In the genomic region with DNA sequence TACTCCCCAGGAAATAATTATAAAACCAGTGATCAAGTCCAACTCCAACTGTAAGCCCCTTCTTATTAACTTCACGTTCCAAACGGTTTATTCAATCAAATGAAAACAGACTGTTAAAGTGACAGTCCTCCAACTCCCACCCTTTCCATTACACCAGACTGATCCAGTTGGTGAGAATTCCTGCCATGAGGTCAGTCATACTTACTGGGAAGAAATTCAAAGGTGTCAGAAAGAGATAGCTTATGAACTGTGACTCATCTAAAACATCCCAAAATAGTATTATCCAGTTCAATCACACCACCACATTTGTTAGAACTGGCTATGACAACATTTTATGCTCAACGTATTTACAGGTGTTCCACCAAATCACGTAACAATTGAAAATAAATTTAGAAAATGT, we compare ENCODE assay signal across 1 cellular context.
TF ChIP-seq lines count a peak whose summit lies in the region.

No MANE protein-coding gene starts in this region.

TF ChIP-seq in K562, 482 proteins besides CTCF, POLR2A, EP300 and RAD21 (continued from another document and continues in another):
- no peak for TF ChIP-seq SETDB1 (IDR thresholded peaks at IDR 0.05; ENCODE audit: low read length)
- no peak for TF ChIP-seq NR2C2 (CRISPR knock-in tag; IDR thresholded peaks at IDR 0.05)
- peak; percentile 41; the same call in 1 of the 2 replicates for TF ChIP-seq NR2C2 (tag; IDR thresholded peaks at IDR 0.05)
- TF ChIP-seq, protein P1, sequence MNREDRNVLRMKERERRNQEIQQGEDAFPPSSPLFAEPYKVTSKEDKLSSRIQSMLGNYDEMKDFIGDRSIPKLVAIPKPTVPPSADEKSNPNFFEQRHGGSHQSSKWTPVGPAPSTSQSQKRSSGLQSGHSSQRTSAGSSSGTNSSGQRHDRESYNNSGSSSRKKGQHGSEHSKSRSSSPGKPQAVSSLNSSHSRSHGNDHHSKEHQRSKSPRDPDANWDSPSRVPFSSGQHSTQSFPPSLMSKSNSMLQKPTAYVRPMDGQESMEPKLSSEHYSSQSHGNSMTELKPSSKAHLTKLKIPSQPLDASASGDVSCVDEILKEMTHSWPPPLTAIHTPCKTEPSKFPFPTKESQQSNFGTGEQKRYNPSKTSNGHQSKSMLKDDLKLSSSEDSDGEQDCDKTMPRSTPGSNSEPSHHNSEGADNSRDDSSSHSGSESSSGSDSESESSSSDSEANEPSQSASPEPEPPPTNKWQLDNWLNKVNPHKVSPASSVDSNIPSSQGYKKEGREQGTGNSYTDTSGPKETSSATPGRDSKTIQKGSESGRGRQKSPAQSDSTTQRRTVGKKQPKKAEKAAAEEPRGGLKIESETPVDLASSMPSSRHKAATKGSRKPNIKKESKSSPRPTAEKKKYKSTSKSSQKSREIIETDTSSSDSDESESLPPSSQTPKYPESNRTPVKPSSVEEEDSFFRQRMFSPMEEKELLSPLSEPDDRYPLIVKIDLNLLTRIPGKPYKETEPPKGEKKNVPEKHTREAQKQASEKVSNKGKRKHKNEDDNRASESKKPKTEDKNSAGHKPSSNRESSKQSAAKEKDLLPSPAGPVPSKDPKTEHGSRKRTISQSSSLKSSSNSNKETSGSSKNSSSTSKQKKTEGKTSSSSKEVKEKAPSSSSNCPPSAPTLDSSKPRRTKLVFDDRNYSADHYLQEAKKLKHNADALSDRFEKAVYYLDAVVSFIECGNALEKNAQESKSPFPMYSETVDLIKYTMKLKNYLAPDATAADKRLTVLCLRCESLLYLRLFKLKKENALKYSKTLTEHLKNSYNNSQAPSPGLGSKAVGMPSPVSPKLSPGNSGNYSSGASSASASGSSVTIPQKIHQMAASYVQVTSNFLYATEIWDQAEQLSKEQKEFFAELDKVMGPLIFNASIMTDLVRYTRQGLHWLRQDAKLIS (CRISPR knock-in tag; IDR thresholded peaks at IDR 0.05), result no peak
- no peak for TF ChIP-seq BRD4 (IDR thresholded peaks at IDR 0.05)
- TF ChIP-seq, protein P2, sequence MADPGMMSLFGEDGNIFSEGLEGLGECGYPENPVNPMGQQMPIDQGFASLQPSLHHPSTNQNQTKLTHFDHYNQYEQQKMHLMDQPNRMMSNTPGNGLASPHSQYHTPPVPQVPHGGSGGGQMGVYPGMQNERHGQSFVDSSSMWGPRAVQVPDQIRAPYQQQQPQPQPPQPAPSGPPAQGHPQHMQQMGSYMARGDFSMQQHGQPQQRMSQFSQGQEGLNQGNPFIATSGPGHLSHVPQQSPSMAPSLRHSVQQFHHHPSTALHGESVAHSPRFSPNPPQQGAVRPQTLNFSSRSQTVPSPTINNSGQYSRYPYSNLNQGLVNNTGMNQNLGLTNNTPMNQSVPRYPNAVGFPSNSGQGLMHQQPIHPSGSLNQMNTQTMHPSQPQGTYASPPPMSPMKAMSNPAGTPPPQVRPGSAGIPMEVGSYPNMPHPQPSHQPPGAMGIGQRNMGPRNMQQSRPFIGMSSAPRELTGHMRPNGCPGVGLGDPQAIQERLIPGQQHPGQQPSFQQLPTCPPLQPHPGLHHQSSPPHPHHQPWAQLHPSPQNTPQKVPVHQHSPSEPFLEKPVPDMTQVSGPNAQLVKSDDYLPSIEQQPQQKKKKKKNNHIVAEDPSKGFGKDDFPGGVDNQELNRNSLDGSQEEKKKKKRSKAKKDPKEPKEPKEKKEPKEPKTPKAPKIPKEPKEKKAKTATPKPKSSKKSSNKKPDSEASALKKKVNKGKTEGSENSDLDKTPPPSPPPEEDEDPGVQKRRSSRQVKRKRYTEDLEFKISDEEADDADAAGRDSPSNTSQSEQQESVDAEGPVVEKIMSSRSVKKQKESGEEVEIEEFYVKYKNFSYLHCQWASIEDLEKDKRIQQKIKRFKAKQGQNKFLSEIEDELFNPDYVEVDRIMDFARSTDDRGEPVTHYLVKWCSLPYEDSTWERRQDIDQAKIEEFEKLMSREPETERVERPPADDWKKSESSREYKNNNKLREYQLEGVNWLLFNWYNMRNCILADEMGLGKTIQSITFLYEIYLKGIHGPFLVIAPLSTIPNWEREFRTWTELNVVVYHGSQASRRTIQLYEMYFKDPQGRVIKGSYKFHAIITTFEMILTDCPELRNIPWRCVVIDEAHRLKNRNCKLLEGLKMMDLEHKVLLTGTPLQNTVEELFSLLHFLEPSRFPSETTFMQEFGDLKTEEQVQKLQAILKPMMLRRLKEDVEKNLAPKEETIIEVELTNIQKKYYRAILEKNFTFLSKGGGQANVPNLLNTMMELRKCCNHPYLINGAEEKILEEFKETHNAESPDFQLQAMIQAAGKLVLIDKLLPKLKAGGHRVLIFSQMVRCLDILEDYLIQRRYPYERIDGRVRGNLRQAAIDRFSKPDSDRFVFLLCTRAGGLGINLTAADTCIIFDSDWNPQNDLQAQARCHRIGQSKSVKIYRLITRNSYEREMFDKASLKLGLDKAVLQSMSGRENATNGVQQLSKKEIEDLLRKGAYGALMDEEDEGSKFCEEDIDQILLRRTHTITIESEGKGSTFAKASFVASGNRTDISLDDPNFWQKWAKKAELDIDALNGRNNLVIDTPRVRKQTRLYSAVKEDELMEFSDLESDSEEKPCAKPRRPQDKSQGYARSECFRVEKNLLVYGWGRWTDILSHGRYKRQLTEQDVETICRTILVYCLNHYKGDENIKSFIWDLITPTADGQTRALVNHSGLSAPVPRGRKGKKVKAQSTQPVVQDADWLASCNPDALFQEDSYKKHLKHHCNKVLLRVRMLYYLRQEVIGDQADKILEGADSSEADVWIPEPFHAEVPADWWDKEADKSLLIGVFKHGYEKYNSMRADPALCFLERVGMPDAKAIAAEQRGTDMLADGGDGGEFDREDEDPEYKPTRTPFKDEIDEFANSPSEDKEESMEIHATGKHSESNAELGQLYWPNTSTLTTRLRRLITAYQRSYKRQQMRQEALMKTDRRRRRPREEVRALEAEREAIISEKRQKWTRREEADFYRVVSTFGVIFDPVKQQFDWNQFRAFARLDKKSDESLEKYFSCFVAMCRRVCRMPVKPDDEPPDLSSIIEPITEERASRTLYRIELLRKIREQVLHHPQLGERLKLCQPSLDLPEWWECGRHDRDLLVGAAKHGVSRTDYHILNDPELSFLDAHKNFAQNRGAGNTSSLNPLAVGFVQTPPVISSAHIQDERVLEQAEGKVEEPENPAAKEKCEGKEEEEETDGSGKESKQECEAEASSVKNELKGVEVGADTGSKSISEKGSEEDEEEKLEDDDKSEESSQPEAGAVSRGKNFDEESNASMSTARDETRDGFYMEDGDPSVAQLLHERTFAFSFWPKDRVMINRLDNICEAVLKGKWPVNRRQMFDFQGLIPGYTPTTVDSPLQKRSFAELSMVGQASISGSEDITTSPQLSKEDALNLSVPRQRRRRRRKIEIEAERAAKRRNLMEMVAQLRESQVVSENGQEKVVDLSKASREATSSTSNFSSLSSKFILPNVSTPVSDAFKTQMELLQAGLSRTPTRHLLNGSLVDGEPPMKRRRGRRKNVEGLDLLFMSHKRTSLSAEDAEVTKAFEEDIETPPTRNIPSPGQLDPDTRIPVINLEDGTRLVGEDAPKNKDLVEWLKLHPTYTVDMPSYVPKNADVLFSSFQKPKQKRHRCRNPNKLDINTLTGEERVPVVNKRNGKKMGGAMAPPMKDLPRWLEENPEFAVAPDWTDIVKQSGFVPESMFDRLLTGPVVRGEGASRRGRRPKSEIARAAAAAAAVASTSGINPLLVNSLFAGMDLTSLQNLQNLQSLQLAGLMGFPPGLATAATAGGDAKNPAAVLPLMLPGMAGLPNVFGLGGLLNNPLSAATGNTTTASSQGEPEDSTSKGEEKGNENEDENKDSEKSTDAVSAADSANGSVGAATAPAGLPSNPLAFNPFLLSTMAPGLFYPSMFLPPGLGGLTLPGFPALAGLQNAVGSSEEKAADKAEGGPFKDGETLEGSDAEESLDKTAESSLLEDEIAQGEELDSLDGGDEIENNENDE (IDR thresholded peaks at IDR 0.05; ENCODE audit: low read depth, low read length), result no peak
- no peak for TF ChIP-seq PHF20 (IDR thresholded peaks at IDR 0.05; ENCODE audit: partially characterized antibody)
- TF ChIP-seq, protein P3, sequence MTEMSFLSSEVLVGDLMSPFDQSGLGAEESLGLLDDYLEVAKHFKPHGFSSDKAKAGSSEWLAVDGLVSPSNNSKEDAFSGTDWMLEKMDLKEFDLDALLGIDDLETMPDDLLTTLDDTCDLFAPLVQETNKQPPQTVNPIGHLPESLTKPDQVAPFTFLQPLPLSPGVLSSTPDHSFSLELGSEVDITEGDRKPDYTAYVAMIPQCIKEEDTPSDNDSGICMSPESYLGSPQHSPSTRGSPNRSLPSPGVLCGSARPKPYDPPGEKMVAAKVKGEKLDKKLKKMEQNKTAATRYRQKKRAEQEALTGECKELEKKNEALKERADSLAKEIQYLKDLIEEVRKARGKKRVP (CRISPR knock-in tag; IDR thresholded peaks at IDR 0.05), result no peak
- TF ChIP-seq KDM2B (CRISPR knock-in tag; IDR thresholded peaks at IDR 0.05), result no peak
- no peak for TF ChIP-seq TRIM28 (IDR thresholded peaks at IDR 0.05)
- peak; percentile 91 to 92 for TF ChIP-seq KDM1A (IDR thresholded peaks at IDR 0.05)
- no peak for TF ChIP-seq ZNF408 (CRISPR knock-in tag; IDR thresholded peaks at IDR 0.05; ENCODE audit: low read depth)
- TF ChIP-seq C11orf30 (IDR thresholded peaks at IDR 0.05; ENCODE audit: low read depth), result peak; percentile 85
- TF ChIP-seq ZNF184 (CRISPR knock-in tag; IDR thresholded peaks at IDR 0.05), result no peak
- no peak for TF ChIP-seq BMI1 (IDR thresholded peaks at IDR 0.05; ENCODE audit: low read length)
- peak; percentile 94 for TF ChIP-seq SMARCE1 (IDR thresholded peaks at IDR 0.05)
- no peak for TF ChIP-seq RFX5 (IDR thresholded peaks at IDR 0.05; ENCODE audit: low read depth, low read length)
- no peak for TF ChIP-seq HOXB6 (CRISPR knock-in tag; IDR thresholded peaks at IDR 0.05; ENCODE audit: borderline replicate concordance)
- no peak for TF ChIP-seq FIP1L1 (IDR thresholded peaks at IDR 0.05; ENCODE audit: low read depth, low read length, poor library complexity, severe bottlenecking)
- TF ChIP-seq JUND (IDR thresholded peaks at IDR 0.05; ENCODE audit: borderline replicate concordance, low read depth, low read length), result peak; percentile 96
- peak; percentile 97 for TF ChIP-seq JUND (tag; IDR thresholded peaks at IDR 0.05; ENCODE audit: borderline replicate concordance, low read depth, low read length)
- TF ChIP-seq HLTF (IDR thresholded peaks at IDR 0.05), result no peak
- TF ChIP-seq SRSF3 (IDR thresholded peaks at IDR 0.05; ENCODE audit: insufficient read depth, low read length), result no peak
- no peak for TF ChIP-seq RFX7 (CRISPR knock-in tag; IDR thresholded peaks at IDR 0.05)
- no peak for TF ChIP-seq HDAC3 (IDR thresholded peaks at IDR 0.05; ENCODE audit: borderline replicate concordance, partially characterized antibody)
- TF ChIP-seq, protein P4, sequence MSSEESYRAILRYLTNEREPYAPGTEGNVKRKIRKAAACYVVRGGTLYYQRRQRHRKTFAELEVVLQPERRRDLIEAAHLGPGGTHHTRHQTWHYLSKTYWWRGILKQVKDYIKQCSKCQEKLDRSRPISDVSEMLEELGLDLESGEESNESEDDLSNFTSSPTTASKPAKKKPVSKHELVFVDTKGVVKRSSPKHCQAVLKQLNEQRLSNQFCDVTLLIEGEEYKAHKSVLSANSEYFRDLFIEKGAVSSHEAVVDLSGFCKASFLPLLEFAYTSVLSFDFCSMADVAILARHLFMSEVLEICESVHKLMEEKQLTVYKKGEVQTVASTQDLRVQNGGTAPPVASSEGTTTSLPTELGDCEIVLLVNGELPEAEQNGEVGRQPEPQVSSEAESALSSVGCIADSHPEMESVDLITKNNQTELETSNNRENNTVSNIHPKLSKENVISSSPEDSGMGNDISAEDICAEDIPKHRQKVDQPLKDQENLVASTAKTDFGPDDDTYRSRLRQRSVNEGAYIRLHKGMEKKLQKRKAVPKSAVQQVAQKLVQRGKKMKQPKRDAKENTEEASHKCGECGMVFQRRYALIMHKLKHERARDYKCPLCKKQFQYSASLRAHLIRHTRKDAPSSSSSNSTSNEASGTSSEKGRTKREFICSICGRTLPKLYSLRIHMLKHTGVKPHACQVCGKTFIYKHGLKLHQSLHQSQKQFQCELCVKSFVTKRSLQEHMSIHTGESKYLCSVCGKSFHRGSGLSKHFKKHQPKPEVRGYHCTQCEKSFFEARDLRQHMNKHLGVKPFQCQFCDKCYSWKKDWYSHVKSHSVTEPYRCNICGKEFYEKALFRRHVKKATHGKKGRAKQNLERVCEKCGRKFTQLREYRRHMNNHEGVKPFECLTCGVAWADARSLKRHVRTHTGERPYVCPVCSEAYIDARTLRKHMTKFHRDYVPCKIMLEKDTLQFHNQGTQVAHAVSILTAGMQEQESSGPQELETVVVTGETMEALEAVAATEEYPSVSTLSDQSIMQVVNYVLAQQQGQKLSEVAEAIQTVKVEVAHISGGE (CRISPR knock-in tag; IDR thresholded peaks at IDR 0.05), result no peak
- no peak for TF ChIP-seq PURB (CRISPR knock-in tag; IDR thresholded peaks at IDR 0.05; ENCODE audit: low read depth)
- TF ChIP-seq, protein P5, sequence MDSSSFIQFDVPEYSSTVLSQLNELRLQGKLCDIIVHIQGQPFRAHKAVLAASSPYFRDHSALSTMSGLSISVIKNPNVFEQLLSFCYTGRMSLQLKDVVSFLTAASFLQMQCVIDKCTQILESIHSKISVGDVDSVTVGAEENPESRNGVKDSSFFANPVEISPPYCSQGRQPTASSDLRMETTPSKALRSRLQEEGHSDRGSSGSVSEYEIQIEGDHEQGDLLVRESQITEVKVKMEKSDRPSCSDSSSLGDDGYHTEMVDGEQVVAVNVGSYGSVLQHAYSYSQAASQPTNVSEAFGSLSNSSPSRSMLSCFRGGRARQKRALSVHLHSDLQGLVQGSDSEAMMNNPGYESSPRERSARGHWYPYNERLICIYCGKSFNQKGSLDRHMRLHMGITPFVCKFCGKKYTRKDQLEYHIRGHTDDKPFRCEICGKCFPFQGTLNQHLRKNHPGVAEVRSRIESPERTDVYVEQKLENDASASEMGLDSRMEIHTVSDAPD (CRISPR knock-in tag; IDR thresholded peaks at IDR 0.05), result no peak
- TF ChIP-seq ZNF695 (CRISPR knock-in tag; IDR thresholded peaks at IDR 0.05), result no peak
- no peak for TF ChIP-seq NFRKB (IDR thresholded peaks at IDR 0.05; ENCODE audit: low read depth)
- no peak for TF ChIP-seq POU5F1 (IDR thresholded peaks at IDR 0.05; ENCODE audit: borderline replicate concordance, low read depth, low read length, partially characterized antibody)
- TF ChIP-seq ZSCAN29 (IDR thresholded peaks at IDR 0.05), result no peak
- no peak for TF ChIP-seq CBFB (CRISPR knock-in tag; IDR thresholded peaks at IDR 0.05)
- TF ChIP-seq, protein P6, sequence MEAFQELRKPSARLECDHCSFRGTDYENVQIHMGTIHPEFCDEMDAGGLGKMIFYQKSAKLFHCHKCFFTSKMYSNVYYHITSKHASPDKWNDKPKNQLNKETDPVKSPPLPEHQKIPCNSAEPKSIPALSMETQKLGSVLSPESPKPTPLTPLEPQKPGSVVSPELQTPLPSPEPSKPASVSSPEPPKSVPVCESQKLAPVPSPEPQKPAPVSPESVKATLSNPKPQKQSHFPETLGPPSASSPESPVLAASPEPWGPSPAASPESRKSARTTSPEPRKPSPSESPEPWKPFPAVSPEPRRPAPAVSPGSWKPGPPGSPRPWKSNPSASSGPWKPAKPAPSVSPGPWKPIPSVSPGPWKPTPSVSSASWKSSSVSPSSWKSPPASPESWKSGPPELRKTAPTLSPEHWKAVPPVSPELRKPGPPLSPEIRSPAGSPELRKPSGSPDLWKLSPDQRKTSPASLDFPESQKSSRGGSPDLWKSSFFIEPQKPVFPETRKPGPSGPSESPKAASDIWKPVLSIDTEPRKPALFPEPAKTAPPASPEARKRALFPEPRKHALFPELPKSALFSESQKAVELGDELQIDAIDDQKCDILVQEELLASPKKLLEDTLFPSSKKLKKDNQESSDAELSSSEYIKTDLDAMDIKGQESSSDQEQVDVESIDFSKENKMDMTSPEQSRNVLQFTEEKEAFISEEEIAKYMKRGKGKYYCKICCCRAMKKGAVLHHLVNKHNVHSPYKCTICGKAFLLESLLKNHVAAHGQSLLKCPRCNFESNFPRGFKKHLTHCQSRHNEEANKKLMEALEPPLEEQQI (IDR thresholded peaks at IDR 0.05), result no peak
- no peak for TF ChIP-seq ZNF668 (CRISPR knock-in tag; IDR thresholded peaks at IDR 0.05)
- peak; percentile 91; the same call in 1 of the 2 replicates for TF ChIP-seq EHMT2 (IDR thresholded peaks at IDR 0.05)
- TF ChIP-seq YBX1 (IDR thresholded peaks at IDR 0.05), result no peak
